Comparison of ENCODE assay signal across 35 cellular contexts in genomic region chr2:6970551-6970950, GRCh38.
"Had no signal": no experiment of that assay in that cellular context is flagged by ENCODE, and none has a peak within 500 bp of the region (broad histone marks: within the 10 kb centered on the region; RNA-seq: fewer than 3 reads in every experiment).

No MANE protein-coding gene starts in this region.

- H3K4me3 Mint-ChIP-seq: activated CD4-positive, alpha-beta T cell treated with anti-CD3 and anti-CD28 coated beads, Interleukin-2, amount 10 ng/mL, durations not matched to agents 24 days and 14 days; activated CD8-positive, alpha-beta T cell treated with anti-CD3 and anti-CD28 coated beads for 36 hours; activated naive CD4-positive, alpha-beta T cell treated with anti-CD3 and anti-CD28 coated beads, Interleukin-2, amount 10 ng/mL, durations not matched to agents 7 days and 5 days; activated naive CD8-positive, alpha-beta T cell; activated naive CD8-positive, alpha-beta T cell treated with anti-CD3 and anti-CD28 coated beads, Interleukin-2, amount 50 U/mL, for 24 hours; activated T-cell treated with anti-CD3 and anti-CD28 coated beads, Interleukin-2, amount 50 U/mL, for 4 hours; activated T-helper 1 cell treated with anti-CD3 and anti-CD28 coated beads, Interleukin-12 subunit alpha, Interleukin-12 subunit beta, Interleukin-2, Interleukin-4 antibody, amounts not matched to agents 30 ng/mL and 10 ng/mL and 1 ng/mL, durations not matched to agents 14 hours and 24 hours and 36 hours; brain; T-helper 1 cell treated with Interleukin-12 subunit alpha and Interleukin-12 subunit beta and Interleukin-4 antibody, amounts not matched to agents 30 μg/mL and 1 μg/mL, for 36 hours; T-helper 2 cell treated with Interferon-gamma antibody and Interleukin-4, amounts not matched to agents 5 μg/mL and 100 μg/mL, for 36 hours had no signal

- H3K27ac ChIP-seq: Peyer's patch, SJSA1 had no signal

- H3K9ac ChIP-seq: SK-N-SH had no signal

- H3K27ac Mint-ChIP-seq: activated CD4-positive, alpha-beta T cell treated with anti-CD3 and anti-CD28 coated beads, Interleukin-2, amount 10 ng/mL, durations not matched to agents 24 days and 14 days; activated CD8-positive, alpha-beta T cell treated with anti-CD3 and anti-CD28 coated beads for 36 hours; activated naive CD4-positive, alpha-beta T cell treated with anti-CD3 and anti-CD28 coated beads, Interleukin-2, amount 10 ng/mL, durations not matched to agents 7 days and 5 days; activated naive CD8-positive, alpha-beta T cell; activated T-helper 1 cell treated with anti-CD3 and anti-CD28 coated beads, Interleukin-12 subunit alpha, Interleukin-12 subunit beta, Interleukin-2, Interleukin-4 antibody, amounts not matched to agents 30 ng/mL and 10 ng/mL and 1 ng/mL, durations not matched to agents 14 hours and 24 hours and 36 hours; T-helper 1 cell treated with Interleukin-12 subunit alpha and Interleukin-12 subunit beta and Interleukin-4 antibody, amounts not matched to agents 30 μg/mL and 1 μg/mL, for 36 hours had no signal

- H3K4me1 ChIP-seq: Peyer's patch, SJSA1 had no signal

- H3K4me3 ChIP-seq: MG63, Peyer's patch, SJSA1 had no signal

- H3K4me2 ChIP-seq: SK-N-SH had no signal

- H3K9me3 Mint-ChIP-seq: activated CD4-positive, alpha-beta T cell treated with anti-CD3 and anti-CD28 coated beads, Interleukin-2, amount 10 ng/mL, durations not matched to agents 24 days and 14 days; activated CD8-positive, alpha-beta T cell treated with anti-CD3 and anti-CD28 coated beads for 36 hours; activated naive CD4-positive, alpha-beta T cell treated with anti-CD3 and anti-CD28 coated beads, Interleukin-2, amount 10 ng/mL, durations not matched to agents 7 days and 5 days; activated naive CD8-positive, alpha-beta T cell treated with anti-CD3 and anti-CD28 coated beads, Interleukin-2, amount 50 U/mL, for 24 hours; activated T-cell treated with anti-CD3 and anti-CD28 coated beads, Interleukin-2, amount 50 U/mL, for 4 hours; activated T-helper 1 cell treated with anti-CD3 and anti-CD28 coated beads, Interleukin-12 subunit alpha, Interleukin-12 subunit beta, Interleukin-2, Interleukin-4 antibody, amounts not matched to agents 30 ng/mL and 10 ng/mL and 1 ng/mL, durations not matched to agents 14 hours and 24 hours and 36 hours; T-helper 1 cell treated with Interleukin-12 subunit alpha and Interleukin-12 subunit beta and Interleukin-4 antibody, amounts not matched to agents 30 μg/mL and 1 μg/mL, for 36 hours; T-helper 2 cell treated with Interferon-gamma antibody and Interleukin-4, amounts not matched to agents 5 μg/mL and 100 μg/mL, for 36 hours had no signal

- H3K36me3 ChIP-seq: MG63, Peyer's patch, SJSA1 had no signal

- ATAC-seq: activated CD8-positive, alpha-beta T cell treated with anti-CD3 and anti-CD28 coated beads for 36 hours; activated naive CD8-positive, alpha-beta T cell treated with anti-CD3 and anti-CD28 coated beads, Interleukin-2, amount 50 U/mL, for 24 hours; activated T-cell treated with anti-CD3 and anti-CD28 coated beads, Interleukin-2, amount 50 U/mL, for 4 hours; PC-3 had no signal

- H3K9me3 ChIP-seq: Peyer's patch, SJSA1, SK-N-SH had no signal

- DNase-seq: activated CD4-positive, alpha-beta T cell treated with anti-CD3 and anti-CD28 coated beads, Interleukin-2, amount 10 ng/mL, durations not matched to agents 24 days and 14 days; activated CD4-positive, alpha-beta T cell treated with anti-CD3 and anti-CD28 coated beads, Interleukin-2, amount 50 U/mL, for 4 hours; activated CD8-positive, alpha-beta T cell treated with anti-CD3 and anti-CD28 coated beads for 36 hours; activated effector memory CD4-positive, alpha-beta T cell treated with Interleukin-2 at 50 U/mL for 16 hours; activated naive CD4-positive, alpha-beta T cell treated with anti-CD3 and anti-CD28 coated beads, Interleukin-2, amount 10 ng/mL, durations not matched to agents 7 days and 5 days; activated naive CD8-positive, alpha-beta T cell treated with anti-CD3 and anti-CD28 coated beads, Interleukin-2, amount 50 U/mL, for 24 hours; activated T-cell treated with anti-CD3 and anti-CD28 coated beads for 4 hours; activated T-cell treated with anti-CD3 and anti-CD28 coated beads, Interleukin-2, amount 50 U/mL, for 4 hours; anterior cingulate cortex; central memory CD4-positive, alpha-beta T cell; Kasumi-1; KG1; MG63; NCI-H1092 treated with DMSO at 0.1 percent for 48 hours; NCI-H1417; NCI-H146; NCI-H187; NCI-H2029 treated with DMSO at 0.1 percent for 48 hours; NCI-H2107; NCI-H2171; NCI-H510A; NCI-H526; NCI-H748 treated with DMSO at 0.1 percent for 48 hours; NK-92 treated with Interleukin-12 subunit alpha and Interleukin-12 subunit beta, amount 100 ng/mL, for 24 hours; PC-3; Peyer's patch; RPMI8226; SHP77 treated with DMSO at 0.1 percent for 48 hours; SK-N-SH had no signal

- H3K27me3 Mint-ChIP-seq: activated CD4-positive, alpha-beta T cell treated with anti-CD3 and anti-CD28 coated beads, Interleukin-2, amount 10 ng/mL, durations not matched to agents 24 days and 14 days; activated CD8-positive, alpha-beta T cell treated with anti-CD3 and anti-CD28 coated beads for 36 hours; activated naive CD4-positive, alpha-beta T cell treated with anti-CD3 and anti-CD28 coated beads, Interleukin-2, amount 10 ng/mL, durations not matched to agents 7 days and 5 days; activated naive CD8-positive, alpha-beta T cell; activated naive CD8-positive, alpha-beta T cell treated with anti-CD3 and anti-CD28 coated beads, Interleukin-2, amount 50 U/mL, for 24 hours had no signal

- H3K27me3 ChIP-seq: MG63, Peyer's patch, SJSA1 had no signal
